Comparison of ENCODE assay signal across 25 cellular contexts in the genomic region with DNA sequence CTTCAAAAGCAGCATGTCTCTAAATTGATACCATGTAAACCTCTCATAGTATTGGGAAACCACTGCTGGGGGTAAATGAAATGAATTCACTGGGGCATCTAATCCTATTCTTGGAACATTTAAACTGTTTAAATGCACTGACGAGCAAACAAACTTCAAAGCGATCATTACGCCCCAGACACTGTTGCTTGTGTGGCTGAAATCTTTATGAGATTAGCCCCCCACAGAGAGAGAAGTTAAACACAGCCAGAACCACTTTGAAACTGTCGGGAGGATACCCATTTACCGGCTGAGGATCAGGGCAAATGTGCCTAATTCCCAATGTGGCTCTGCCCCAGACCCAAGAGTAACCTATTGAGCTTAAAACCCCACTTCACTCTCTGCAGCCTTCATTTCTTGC.
"Had no signal": no experiment of that assay in that cellular context is flagged by ENCODE, and none has a peak within 500 bp of the region (broad histone marks: within the 10 kb centered on the region; RNA-seq: fewer than 3 reads in every experiment).

No MANE protein-coding gene starts in this region.

- H3K27me3 ChIP-seq: brain microvascular endothelial cell, right atrium auricular region, stomach, thyroid gland, upper lobe of right lung had no signal

- H3K9me3 ChIP-seq: psoas muscle, right atrium auricular region, stomach, thyroid gland had no signal

- H3K4me1 ChIP-seq: parathyroid adenoma, psoas muscle, right atrium auricular region, stomach, thyroid gland, upper lobe of right lung had no signal

- DNase-seq: activated CD4-positive, alpha-beta T cell treated with anti-CD3 and anti-CD28 coated beads for 48 hours; activated CD4-positive, alpha-beta T cell treated with anti-CD3 and anti-CD28 coated beads, Interleukin-2, amount 50 U/mL, for 48 hours; activated CD8-positive, alpha-beta memory T cell treated with anti-CD3 and anti-CD28 coated beads for 24 hours; activated effector memory CD4-positive, alpha-beta T cell treated with anti-CD3 and anti-CD28 coated beads, Interleukin-2, amount 50 U/mL, for 16 hours; activated naive CD4-positive, alpha-beta T cell treated with anti-CD3 and anti-CD28 coated beads, Interleukin-2, amount 10 ng/mL, durations not matched to agents 7 days and 5 days; activated naive CD8-positive, alpha-beta T cell treated with anti-CD3 and anti-CD28 coated beads, Interleukin-2, amount 10 ng/mL, durations not matched to agents 7 days and 5 days; brain microvascular endothelial cell; dorsolateral prefrontal cortex; effector memory CD8-positive, alpha-beta T cell; head of caudate nucleus; hippocampal formation; mammary epithelial cell; naive B cell; occipital lobe; psoas muscle; stimulated activated CD4-positive, alpha-beta T cell treated with anti-CD3 and anti-CD28 coated beads, Interleukin-15, amount 100 ng/mL, for 24 hours; stimulated activated CD4-positive, alpha-beta T cell treated with anti-CD3 and anti-CD28 coated beads, Interleukin-2, amount 100 ng/mL, for 24 hours; stimulated activated naive B cell treated with anti-CD40 and anti-IgM and Interleukin-4, amounts not matched to agents 10 μg/mL and 1 μg/mL and 100 μg/mL, for 72 hours; stomach; T-helper 9 cell; thyroid gland; upper lobe of right lung had no signal

- H3K4me3 ChIP-seq: coronary artery, dorsolateral prefrontal cortex, psoas muscle, right atrium auricular region, stomach, thyroid gland, upper lobe of right lung had no signal

- H3K9ac ChIP-seq: parathyroid adenoma had no signal

- H3K36me3 ChIP-seq: brain microvascular endothelial cell, right atrium auricular region, stomach, thyroid gland, upper lobe of right lung had no signal
